ENCODE assay signal across 7 cellular contexts in genomic region chr10:96642530-96642929, GRCh38.
"Had no signal": no experiment of that assay in that cellular context is flagged by ENCODE, and none has a peak within 500 bp of the region (broad histone marks: within the 10 kb centered on the region; RNA-seq: fewer than 3 reads in every experiment).

No MANE protein-coding gene starts in this region.

- H3K27ac Mint-ChIP-seq: activated CD4-positive, alpha-beta T cell treated with anti-CD3 and anti-CD28 coated beads, Interleukin-2, amount 10 ng/mL, durations not matched to agents 24 days and 14 days; activated CD8-positive, alpha-beta T cell treated with anti-CD3 and anti-CD28 coated beads for 36 hours; activated naive CD4-positive, alpha-beta T cell treated with anti-CD3 and anti-CD28 coated beads, Interleukin-2, amount 10 ng/mL, durations not matched to agents 7 days and 5 days; activated naive CD8-positive, alpha-beta T cell treated with anti-CD3 and anti-CD28 coated beads, Interleukin-2, amount 50 U/mL, for 24 hours; brain had no signal

- H3K4me3 Mint-ChIP-seq: activated CD4-positive, alpha-beta T cell treated with anti-CD3 and anti-CD28 coated beads, Interleukin-2, amount 10 ng/mL, durations not matched to agents 24 days and 14 days; activated CD8-positive, alpha-beta T cell treated with anti-CD3 and anti-CD28 coated beads for 36 hours; activated naive CD4-positive, alpha-beta T cell treated with anti-CD3 and anti-CD28 coated beads, Interleukin-2, amount 10 ng/mL, durations not matched to agents 7 days and 5 days; activated naive CD8-positive, alpha-beta T cell treated with anti-CD3 and anti-CD28 coated beads, Interleukin-2, amount 50 U/mL, for 24 hours; brain had no signal

- H3K9me3 Mint-ChIP-seq: activated CD4-positive, alpha-beta T cell treated with anti-CD3 and anti-CD28 coated beads, Interleukin-2, amount 10 ng/mL, durations not matched to agents 24 days and 14 days; activated CD8-positive, alpha-beta T cell treated with anti-CD3 and anti-CD28 coated beads for 36 hours; activated naive CD4-positive, alpha-beta T cell treated with anti-CD3 and anti-CD28 coated beads, Interleukin-2, amount 10 ng/mL, durations not matched to agents 7 days and 5 days; activated naive CD8-positive, alpha-beta T cell treated with anti-CD3 and anti-CD28 coated beads, Interleukin-2, amount 50 U/mL, for 24 hours had no signal

- H3K27me3 Mint-ChIP-seq: activated CD8-positive, alpha-beta T cell treated with anti-CD3 and anti-CD28 coated beads for 36 hours; activated naive CD8-positive, alpha-beta T cell treated with anti-CD3 and anti-CD28 coated beads, Interleukin-2, amount 50 U/mL, for 24 hours had no signal

- H3K36me3 Mint-ChIP-seq: activated naive CD4-positive, alpha-beta T cell treated with anti-CD3 and anti-CD28 coated beads, Interleukin-2, amount 10 ng/mL, durations not matched to agents 7 days and 5 days; brain had no signal

- DNase-seq: central memory CD4-positive, alpha-beta T cell; mammary epithelial cell had no signal
